Comparison of ENCODE assay signal across 8 cellular contexts in the genomic region with DNA sequence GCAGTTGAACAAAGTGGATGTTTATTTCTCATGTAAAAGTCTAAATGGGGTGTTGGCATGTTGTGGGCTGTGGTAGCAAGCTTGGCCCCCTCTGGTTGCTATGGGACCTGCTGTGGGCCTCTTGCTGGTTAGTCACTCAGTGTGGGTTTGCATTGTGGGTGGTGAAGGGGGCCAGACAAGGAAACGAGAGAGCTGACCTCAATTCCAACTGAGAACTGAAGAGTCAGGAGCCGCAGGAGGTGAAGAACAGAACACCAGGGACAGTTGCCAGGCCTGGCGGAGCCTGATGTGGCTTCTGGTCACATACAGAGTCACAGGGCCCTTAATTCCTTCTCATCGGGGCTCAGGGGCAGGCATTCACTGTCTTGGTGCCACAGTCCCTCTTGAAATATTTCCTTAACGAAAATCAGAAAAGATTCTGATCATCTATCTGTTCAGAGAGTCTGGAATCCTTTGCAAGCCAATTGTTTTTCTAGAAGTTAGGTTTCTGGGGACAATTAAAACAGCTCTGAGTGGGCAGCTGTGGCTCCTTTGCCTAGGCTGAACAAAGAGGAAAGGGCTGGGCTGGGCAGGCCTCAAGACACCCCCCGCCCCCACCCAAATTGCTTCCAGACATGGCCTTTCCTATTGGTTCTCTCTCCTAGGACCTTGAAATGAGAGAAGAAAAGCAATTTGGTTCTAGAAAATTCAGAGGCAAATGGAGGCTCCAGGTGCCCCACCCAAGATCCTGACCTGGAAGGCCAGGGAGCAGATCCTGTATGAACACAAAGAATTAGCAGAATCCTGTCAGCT. TPM values are rescaled to one million over a fixed set of nuclear protein-coding genes. Genes with fewer than 3 reads are reported as not detected.
DNase-seq lines count a peak whose midpoint lies in the region; ATAC-seq and TF ChIP-seq lines count a peak whose summit lies in the region.

No MANE protein-coding gene starts in this region.

- DNase-seq in HFFc6 (peak; percentile 18), fibroblast of the conjunctiva (ENCODE audit: low read depth) (peak; percentile 4), DMS114 treated with DMSO at 0.1 percent for 48 hours (lab: John Stamatoyannopoulos, UW; ENCODE audit: unreplicated experiment) (no peak), GM19238 (ENCODE audit: insufficient read length, low spot score) (no peak)
- DNase-seq in activated CD8-positive, alpha-beta T cell treated with anti-CD3 and anti-CD28 coated beads, Interleukin-2, amount 10 ng/mL, durations not matched to agents 7 days and 5 days: peak; percentile 62
- DNase-seq in stimulated activated CD8-positive, alpha-beta memory T cell treated with anti-CD3 and anti-CD28 coated beads, Interleukin-15, amount 100 ng/mL, for 1 hour (ENCODE audit: low read depth): peak; percentile 14

- H3K27ac Mint-ChIP-seq in HFFc6: peak overlapping the region; percentile 58
- peak overlapping the region; percentile 95 for H3K27ac Mint-ChIP-seq in activated CD8-positive, alpha-beta T cell treated with anti-CD3 and anti-CD28 coated beads, Interleukin-2, amount 10 ng/mL, durations not matched to agents 7 days and 5 days

- TF ChIP-seq CTCF in HFFc6 (IDR thresholded peaks at IDR 0.05): no peak; the same call in 1 of the 2 replicates

- CTCF ChIA-PET in activated CD8-positive, alpha-beta T cell treated with anti-CD3 and anti-CD28 coated beads, Interleukin-2, amount 10 ng/mL, durations not matched to agents 7 days and 5 days (lab: Charles Lee): interaction anchor here (0.6 to 3.8 kb wide), 7 partner anchors 10 to 455 kb away, joined by 3 to 21 read pairs (median 3); no protein-coding TSS in a partner anchor

- no peak for ATAC-seq in activated CD8-positive, alpha-beta T cell treated with anti-CD3 and anti-CD28 coated beads, Interleukin-2, amount 10 ng/mL, durations not matched to agents 7 days and 5 days
- ATAC-seq in HG03108 (IDR thresholded peaks at IDR 0.05; ENCODE audit: unreplicated experiment) (no peak), GM18867 (IDR thresholded peaks at IDR 0.05; ENCODE audit: unreplicated experiment) (no peak)

- H3K4me1 Mint-ChIP-seq in HFFc6 (ENCODE audit: low read depth): peaks cover 50% of the 10 kb centered on the region
- H3K4me1 Mint-ChIP-seq in activated CD8-positive, alpha-beta T cell treated with anti-CD3 and anti-CD28 coated beads, Interleukin-2, amount 10 ng/mL, durations not matched to agents 7 days and 5 days (ENCODE audit: low read depth): peaks cover 45% of the 10 kb centered on the region

- H3K4me3 Mint-ChIP-seq in HFFc6: no peak overlapping the region
- H3K4me3 Mint-ChIP-seq in activated CD8-positive, alpha-beta T cell treated with anti-CD3 and anti-CD28 coated beads, Interleukin-2, amount 10 ng/mL, durations not matched to agents 7 days and 5 days: no peak overlapping the region

- POLR2A ChIA-PET in activated CD8-positive, alpha-beta T cell treated with anti-CD3 and anti-CD28 coated beads, Interleukin-2, amount 10 ng/mL, durations not matched to agents 7 days and 5 days (lab: Charles Lee): interaction anchor here (0.9 to 1.2 kb wide), 3 partner anchors 35 to 99 kb away, joined by 3 to 5 read pairs (median 4); a partner anchor contains a TSS

- peaks cover 2% of the 10 kb centered on the region; the same call in 1 of the 2 replicates for H3K27me3 Mint-ChIP-seq in HFFc6 (ENCODE audit: insufficient read depth)
- H3K27me3 Mint-ChIP-seq in activated CD8-positive, alpha-beta T cell treated with anti-CD3 and anti-CD28 coated beads, Interleukin-2, amount 10 ng/mL, durations not matched to agents 7 days and 5 days (ENCODE audit: low read depth): peaks cover 3% of the 10 kb centered on the region

- no peaks in the 10 kb centered on the region for H3K9me3 Mint-ChIP-seq in HFFc6
- H3K9me3 Mint-ChIP-seq in activated CD8-positive, alpha-beta T cell treated with anti-CD3 and anti-CD28 coated beads, Interleukin-2, amount 10 ng/mL, durations not matched to agents 7 days and 5 days (ENCODE audit: insufficient read depth): no peaks in the 10 kb centered on the region

- peaks cover 6% of the 10 kb centered on the region; the same call in 1 of the 2 replicates for H3K36me3 Mint-ChIP-seq in HFFc6 (ENCODE audit: low read depth)
- peaks cover 18% of the 10 kb centered on the region for H3K36me3 Mint-ChIP-seq in activated CD8-positive, alpha-beta T cell treated with anti-CD3 and anti-CD28 coated beads, Interleukin-2, amount 10 ng/mL, durations not matched to agents 7 days and 5 days (ENCODE audit: low read depth)

RNA-seq across cellular contexts. Expression of a gene that starts 2.1 kb away (rescaled TPM):
- 10 to 100 TPM; 54.6 to 59.4 (median 56.8) TPM for total RNA-seq in HFFc6 (2021; fragmentation: NEBNext Ultra II Directional; extraction: Animal tissue kit (Norgen Biotek cat#: 25700))
- 10 to 100 TPM; 69.3 to 76.2 TPM for total RNA-seq in activated CD8-positive, alpha-beta T cell treated with anti-CD3 and anti-CD28 coated beads, Interleukin-2, amount 10 ng/mL, durations not matched to agents 7 days and 5 days

Comparison
In these comparisons a context has a peak if more than half of its experiments do, and no peak if none do; other contexts are left out.
1. DNase-seq: peak in HFFc6 (single experiment), activated CD8-positive, alpha-beta T cell treated with anti-CD3 and anti-CD28 coated beads, Interleukin-2, amount 10 ng/mL, durations not matched to agents 7 days and 5 days (single experiment), fibroblast of the conjunctiva (single experiment) and stimulated activated CD8-positive, alpha-beta memory T cell treated with anti-CD3 and anti-CD28 coated beads, Interleukin-15, amount 100 ng/mL, for 1 hour (single experiment); none in DMS114 treated with DMSO at 0.1 percent for 48 hours (single experiment) and GM19238 (single experiment).